In genomic region chr11:84660257-84660656, GRCh38 we compare ENCODE assay signal across 35 cellular contexts.
"Had no signal": no experiment of that assay in that cellular context is flagged by ENCODE, and none has a peak within 500 bp of the region (broad histone marks: within the 10 kb centered on the region; RNA-seq: fewer than 3 reads in every experiment).

No MANE protein-coding gene starts in this region.

- H3K27me3 ChIP-seq: MG63 had no signal

- H3K4me3 ChIP-seq: MG63 had no signal

- H3K36me3 ChIP-seq: MG63 had no signal

- DNase-seq: Karpas-422, Kasumi-1, KG1, MG63, MM.1S, MV-4-11, NCI-H1048, NCI-H1092, NCI-H1092 treated with DMSO at 0.1 percent for 48 hours, NCI-H1105, NCI-H1105 treated with DMSO at 0.1 percent for 48 hours, NCI-H1417, NCI-H1417 treated with DMSO at 0.1 percent for 48 hours, NCI-H1436, NCI-H1436 treated with DMSO at 0.1 percent for 48 hours, NCI-H146, NCI-H1694, NCI-H1694 treated with DMSO at 0.1 percent for 48 hours, NCI-H187, NCI-H187 treated with DMSO at 0.1 percent for 48 hours, NCI-H1930, NCI-H2029, NCI-H2029 treated with DMSO at 0.1 percent for 48 hours, NCI-H2081, NCI-H2081 treated with DMSO at 0.1 percent for 48 hours, NCI-H2107, NCI-H2171, NCI-H2171 treated with DMSO at 0.1 percent for 48 hours, NCI-H2227 treated with DMSO at 0.1 percent for 48 hours, NCI-H226, NCI-H345, NCI-H446, NCI-H446 treated with DMSO at 0.1 percent for 48 hours, NCI-H510A had no signal

- H3K27ac ChIP-seq: KMS-11 had no signal

- H3K9ac ChIP-seq: KMS-11 had no signal

- H3K9me3 ChIP-seq: MG63 had no signal
